ENCODE assay signal across 12 cellular contexts in genomic region chr15:92924216-92924615, GRCh38. TPM values are rescaled to one million over a fixed set of nuclear protein-coding genes. Genes with fewer than 3 reads are reported as not detected.
DNase-seq lines count a peak whose midpoint lies in the region; ATAC-seq and TF ChIP-seq lines count a peak whose summit lies in the region.
"Had no signal": no experiment of that assay in that cellular context is flagged by ENCODE, and none has a peak within 500 bp of the region (broad histone marks: within the 10 kb centered on the region; RNA-seq: fewer than 3 reads in every experiment).

No MANE protein-coding gene starts in this region.

- TF ChIP-seq CTCF in ascending aorta (IDR thresholded peaks at IDR 0.05): no peak
- no peak for TF ChIP-seq CTCF in lower lobe of right lung (IDR thresholded peaks at IDR 0.05)

- peak overlapping the region; percentile 43 to 62 for H3K27ac ChIP-seq in ascending aorta
- peak overlapping the region; percentile 12 for H3K27ac ChIP-seq in lower lobe of right lung
- peak overlapping the region; percentile 80 for H3K27ac ChIP-seq in subcutaneous abdominal adipose tissue (ENCODE audit: low read depth, low read length)

- H3K9ac ChIP-seq in subcutaneous abdominal adipose tissue (ENCODE audit: low read length in 5 of 5): peak overlapping the region in 2 of 5 donors; percentile 23 to 49

- peak overlapping the region; percentile 4 for H3K27ac Mint-ChIP-seq in activated CD8-positive, alpha-beta memory T cell treated with anti-CD3 and anti-CD28 coated beads, Interleukin-2, amount 10 ng/mL, durations not matched to agents 7 days and 5 days

- H3K4me1 ChIP-seq in ascending aorta (peaks cover 6 to 42% of the 10 kb centered on the region in 2 donors), lower lobe of right lung (peaks cover 56% of the 10 kb centered on the region), subcutaneous abdominal adipose tissue (ENCODE audit: control insufficient read depth in 5 of 5, insufficient read depth in 5 of 5, low read length in 5 of 5) (peaks cover 10 to 32% (median 30%) of the 10 kb centered on the region in 5 donors)

- no peaks in the 10 kb centered on the region for H3K27me3 Mint-ChIP-seq in activated CD8-positive, alpha-beta memory T cell treated with anti-CD3 and anti-CD28 coated beads, Interleukin-2, amount 10 ng/mL, durations not matched to agents 7 days and 5 days

- H3K9me3 ChIP-seq in ascending aorta (no peaks in the 10 kb centered on the region), lower lobe of right lung (no peaks in the 10 kb centered on the region), subcutaneous abdominal adipose tissue (ENCODE audit: control insufficient read depth in 5 of 5, low read length in 5 of 5) (no peaks in the 10 kb centered on the region)
- H3K9me3 ChIP-seq: MG63 had no signal

- ATAC-seq in activated CD8-positive, alpha-beta memory T cell treated with anti-CD3 and anti-CD28 coated beads, Interleukin-2, amount 10 ng/mL, durations not matched to agents 7 days and 5 days: no peak
- ATAC-seq in lower lobe of right lung (no peak), HG03139 (IDR thresholded peaks at IDR 0.05; ENCODE audit: unreplicated experiment) (no peak)
- ATAC-seq: SK-N-SH treated with all-trans-retinoic acid at 6 μM for 48 hours had no signal

- peaks cover 58% of the 10 kb centered on the region for H3K4me1 Mint-ChIP-seq in activated CD8-positive, alpha-beta memory T cell treated with anti-CD3 and anti-CD28 coated beads, Interleukin-2, amount 10 ng/mL, durations not matched to agents 7 days and 5 days

- intact Hi-C loops in ascending aorta (cut with DNase I): loop anchor here (10.0 kb wide), 1 partner anchor 91 kb away; no protein-coding TSS in a partner anchor
- intact Hi-C loops in lower lobe of right lung (cut with DNase I): no loop called here

- H3K27me3 ChIP-seq in ascending aorta (no peaks in the 10 kb centered on the region), lower lobe of right lung (ENCODE audit: low read depth) (no peaks in the 10 kb centered on the region), subcutaneous abdominal adipose tissue (ENCODE audit: control insufficient read depth in 5 of 5, insufficient read depth in 4 of 5, low read length in 5 of 5) (no peaks in the 10 kb centered on the region)
- H3K27me3 ChIP-seq: MG63 had no signal

- peaks cover 30 to 47% of the 10 kb centered on the region in 2 donors for H3K36me3 ChIP-seq in ascending aorta
- peaks cover 65% of the 10 kb centered on the region for H3K36me3 ChIP-seq in lower lobe of right lung
- H3K36me3 ChIP-seq in subcutaneous abdominal adipose tissue (ENCODE audit: control insufficient read depth in 5 of 5, insufficient read depth in 5 of 5, low read length in 5 of 5): peaks cover 38 to 53% (median 43%) of the 10 kb centered on the region in 5 donors

- H3K4me3 ChIP-seq in ascending aorta (no peak overlapping the region), lower lobe of right lung (no peak overlapping the region), subcutaneous abdominal adipose tissue (ENCODE audit: low read depth in 1 of 5, low read length in 5 of 5) (peak overlapping the region in 2 of 5 donors; percentile 19 to 29)
- H3K4me3 ChIP-seq: MG63 had no signal

- peaks cover 71% of the 10 kb centered on the region for H3K36me3 Mint-ChIP-seq in activated CD8-positive, alpha-beta memory T cell treated with anti-CD3 and anti-CD28 coated beads, Interleukin-2, amount 10 ng/mL, durations not matched to agents 7 days and 5 days

- CTCF ChIA-PET in activated CD8-positive, alpha-beta memory T cell treated with anti-CD3 and anti-CD28 coated beads, Interleukin-2, amount 10 ng/mL, durations not matched to agents 7 days and 5 days (lab: Charles Lee): interaction anchor here (1.0 to 1.3 kb wide), 3 partner anchors 56 to 128 kb away, joined by 3 read pairs; no protein-coding TSS in a partner anchor

- DNase-seq in activated CD8-positive, alpha-beta memory T cell treated with anti-CD3 and anti-CD28 coated beads, Interleukin-2, amount 10 ng/mL, durations not matched to agents 7 days and 5 days: no peak
- no peak for DNase-seq in activated CD8-positive, alpha-beta memory T cell treated with anti-CD3 and anti-CD28 coated beads, Interleukin-2, amount 50 U/mL, for 48 hours
- DNase-seq in ascending aorta (ENCODE audit: low spot score in 2 of 2) (no peak), lower lobe of right lung (no peak), NCI-H128 (lab: John Stamatoyannopoulos, UW; ENCODE audit: unreplicated experiment) (no peak)
- DNase-seq in stimulated activated naive CD4-positive, alpha-beta T cell treated with Interleukin-2 at 50 U/mL for 16 hours (lab: John Stamatoyannopoulos, UW): no peak
- DNase-seq: H7, MG63, NCI-H69 had no signal

- H3K4me3 Mint-ChIP-seq in activated CD8-positive, alpha-beta memory T cell treated with anti-CD3 and anti-CD28 coated beads, Interleukin-2, amount 10 ng/mL, durations not matched to agents 7 days and 5 days: no peak overlapping the region

- H3K9me3 Mint-ChIP-seq in activated CD8-positive, alpha-beta memory T cell treated with anti-CD3 and anti-CD28 coated beads, Interleukin-2, amount 10 ng/mL, durations not matched to agents 7 days and 5 days (ENCODE audit: low read depth): no peaks in the 10 kb centered on the region

RNA-seq across cellular contexts. Expression of gene CHD2, which starts 24.1 kb away (rescaled TPM):
- 100 to 1,000 TPM; 121 to 151 TPM for total RNA-seq in activated CD8-positive, alpha-beta memory T cell treated with anti-CD3 and anti-CD28 coated beads, Interleukin-2, amount 10 ng/mL, durations not matched to agents 7 days and 5 days
- total RNA-seq in ascending aorta: 61.2 TPM
- 158 TPM for total RNA-seq in lower lobe of right lung

Comparison
In these comparisons a context has a peak if more than half of its experiments do, and no peak if none do; other contexts are left out.
1. H3K27ac ChIP-seq: peak in every context shown above with its lines; median percentile 80 in subcutaneous abdominal adipose tissue; 52 in ascending aorta; 12 in lower lobe of right lung.